In genomic region chr7:144436500-144436899, GRCh38 we compare ENCODE assay signal across 1 cellular context.
TF ChIP-seq lines count a peak whose summit lies in the region.

No MANE protein-coding gene starts in this region.

TF ChIP-seq in HepG2, 621 proteins besides CTCF, POLR2A, EP300 and RAD21 (continued from another document):
- TF ChIP-seq, protein P1, sequence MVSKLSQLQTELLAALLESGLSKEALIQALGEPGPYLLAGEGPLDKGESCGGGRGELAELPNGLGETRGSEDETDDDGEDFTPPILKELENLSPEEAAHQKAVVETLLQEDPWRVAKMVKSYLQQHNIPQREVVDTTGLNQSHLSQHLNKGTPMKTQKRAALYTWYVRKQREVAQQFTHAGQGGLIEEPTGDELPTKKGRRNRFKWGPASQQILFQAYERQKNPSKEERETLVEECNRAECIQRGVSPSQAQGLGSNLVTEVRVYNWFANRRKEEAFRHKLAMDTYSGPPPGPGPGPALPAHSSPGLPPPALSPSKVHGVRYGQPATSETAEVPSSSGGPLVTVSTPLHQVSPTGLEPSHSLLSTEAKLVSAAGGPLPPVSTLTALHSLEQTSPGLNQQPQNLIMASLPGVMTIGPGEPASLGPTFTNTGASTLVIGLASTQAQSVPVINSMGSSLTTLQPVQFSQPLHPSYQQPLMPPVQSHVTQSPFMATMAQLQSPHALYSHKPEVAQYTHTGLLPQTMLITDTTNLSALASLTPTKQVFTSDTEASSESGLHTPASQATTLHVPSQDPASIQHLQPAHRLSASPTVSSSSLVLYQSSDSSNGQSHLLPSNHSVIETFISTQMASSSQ (IDR thresholded peaks at IDR 0.05; ENCODE audit: low read depth) = peak; percentile 58; the same call in 1 of the 2 replicates
- TF ChIP-seq, protein P1 (CRISPR knock-in tag; IDR thresholded peaks at IDR 0.05; ENCODE audit: borderline replicate concordance) = no peak
- TF ChIP-seq POLR2G (IDR thresholded peaks at IDR 0.05; ENCODE audit: low read depth, low read length) (no peak), MIER3 (CRISPR knock-in tag; IDR thresholded peaks at IDR 0.05; ENCODE audit: borderline replicate concordance) (no peak), ZNF230 (CRISPR knock-in tag; IDR thresholded peaks at IDR 0.05) (no peak), MXD3 (CRISPR knock-in tag; IDR thresholded peaks at IDR 0.05) (no peak), ZFYVE20 (CRISPR knock-in tag; IDR thresholded peaks at IDR 0.05; ENCODE audit: borderline replicate concordance, low read depth) (no peak), TCF7 (IDR thresholded peaks at IDR 0.05; ENCODE audit: low read depth) (peak; percentile 54), ZNF430 (CRISPR knock-in tag; IDR thresholded peaks at IDR 0.05) (no peak), ZNF550 (CRISPR knock-in tag; IDR thresholded peaks at IDR 0.05; ENCODE audit: borderline replicate concordance) (no peak), ZSCAN22 (CRISPR knock-in tag; IDR thresholded peaks at IDR 0.05) (no peak), ZNF274 (CRISPR knock-in tag; IDR thresholded peaks at IDR 0.05) (no peak), CHD2 (IDR thresholded peaks at IDR 0.05; ENCODE audit: low read depth, low read length) (peak; percentile 65; the same call in 1 of the 2 replicates), ZFAT (CRISPR knock-in tag; conservative IDR thresholded peaks at IDR 0.05) (no peak)
- TF ChIP-seq, protein P2, sequence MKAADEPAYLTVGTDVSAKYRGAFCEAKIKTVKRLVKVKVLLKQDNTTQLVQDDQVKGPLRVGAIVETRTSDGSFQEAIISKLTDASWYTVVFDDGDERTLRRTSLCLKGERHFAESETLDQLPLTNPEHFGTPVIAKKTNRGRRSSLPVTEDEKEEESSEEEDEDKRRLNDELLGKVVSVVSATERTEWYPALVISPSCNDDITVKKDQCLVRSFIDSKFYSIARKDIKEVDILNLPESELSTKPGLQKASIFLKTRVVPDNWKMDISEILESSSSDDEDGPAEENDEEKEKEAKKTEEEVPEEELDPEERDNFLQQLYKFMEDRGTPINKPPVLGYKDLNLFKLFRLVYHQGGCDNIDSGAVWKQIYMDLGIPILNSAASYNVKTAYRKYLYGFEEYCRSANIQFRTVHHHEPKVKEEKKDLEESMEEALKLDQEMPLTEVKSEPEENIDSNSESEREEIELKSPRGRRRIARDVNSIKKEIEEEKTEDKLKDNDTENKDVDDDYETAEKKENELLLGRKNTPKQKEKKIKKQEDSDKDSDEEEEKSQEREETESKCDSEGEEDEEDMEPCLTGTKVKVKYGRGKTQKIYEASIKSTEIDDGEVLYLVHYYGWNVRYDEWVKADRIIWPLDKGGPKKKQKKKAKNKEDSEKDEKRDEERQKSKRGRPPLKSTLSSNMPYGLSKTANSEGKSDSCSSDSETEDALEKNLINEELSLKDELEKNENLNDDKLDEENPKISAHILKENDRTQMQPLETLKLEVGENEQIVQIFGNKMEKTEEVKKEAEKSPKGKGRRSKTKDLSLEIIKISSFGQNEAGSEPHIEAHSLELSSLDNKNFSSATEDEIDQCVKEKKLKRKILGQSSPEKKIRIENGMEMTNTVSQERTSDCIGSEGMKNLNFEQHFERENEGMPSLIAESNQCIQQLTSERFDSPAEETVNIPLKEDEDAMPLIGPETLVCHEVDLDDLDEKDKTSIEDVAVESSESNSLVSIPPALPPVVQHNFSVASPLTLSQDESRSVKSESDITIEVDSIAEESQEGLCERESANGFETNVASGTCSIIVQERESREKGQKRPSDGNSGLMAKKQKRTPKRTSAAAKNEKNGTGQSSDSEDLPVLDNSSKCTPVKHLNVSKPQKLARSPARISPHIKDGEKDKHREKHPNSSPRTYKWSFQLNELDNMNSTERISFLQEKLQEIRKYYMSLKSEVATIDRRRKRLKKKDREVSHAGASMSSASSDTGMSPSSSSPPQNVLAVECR (CRISPR knock-in tag; IDR thresholded peaks at IDR 0.05; ENCODE audit: borderline replicate concordance) = no peak
- TF ChIP-seq, protein P3, sequence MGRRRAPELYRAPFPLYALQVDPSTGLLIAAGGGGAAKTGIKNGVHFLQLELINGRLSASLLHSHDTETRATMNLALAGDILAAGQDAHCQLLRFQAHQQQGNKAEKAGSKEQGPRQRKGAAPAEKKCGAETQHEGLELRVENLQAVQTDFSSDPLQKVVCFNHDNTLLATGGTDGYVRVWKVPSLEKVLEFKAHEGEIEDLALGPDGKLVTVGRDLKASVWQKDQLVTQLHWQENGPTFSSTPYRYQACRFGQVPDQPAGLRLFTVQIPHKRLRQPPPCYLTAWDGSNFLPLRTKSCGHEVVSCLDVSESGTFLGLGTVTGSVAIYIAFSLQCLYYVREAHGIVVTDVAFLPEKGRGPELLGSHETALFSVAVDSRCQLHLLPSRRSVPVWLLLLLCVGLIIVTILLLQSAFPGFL (CRISPR knock-in tag; IDR thresholded peaks at IDR 0.05) = no peak
- TF ChIP-seq, protein P4, sequence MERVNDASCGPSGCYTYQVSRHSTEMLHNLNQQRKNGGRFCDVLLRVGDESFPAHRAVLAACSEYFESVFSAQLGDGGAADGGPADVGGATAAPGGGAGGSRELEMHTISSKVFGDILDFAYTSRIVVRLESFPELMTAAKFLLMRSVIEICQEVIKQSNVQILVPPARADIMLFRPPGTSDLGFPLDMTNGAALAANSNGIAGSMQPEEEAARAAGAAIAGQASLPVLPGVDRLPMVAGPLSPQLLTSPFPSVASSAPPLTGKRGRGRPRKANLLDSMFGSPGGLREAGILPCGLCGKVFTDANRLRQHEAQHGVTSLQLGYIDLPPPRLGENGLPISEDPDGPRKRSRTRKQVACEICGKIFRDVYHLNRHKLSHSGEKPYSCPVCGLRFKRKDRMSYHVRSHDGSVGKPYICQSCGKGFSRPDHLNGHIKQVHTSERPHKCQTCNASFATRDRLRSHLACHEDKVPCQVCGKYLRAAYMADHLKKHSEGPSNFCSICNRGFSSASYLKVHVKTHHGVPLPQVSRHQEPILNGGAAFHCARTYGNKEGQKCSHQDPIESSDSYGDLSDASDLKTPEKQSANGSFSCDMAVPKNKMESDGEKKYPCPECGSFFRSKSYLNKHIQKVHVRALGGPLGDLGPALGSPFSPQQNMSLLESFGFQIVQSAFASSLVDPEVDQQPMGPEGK (CRISPR knock-in tag; IDR thresholded peaks at IDR 0.05) = peak; percentile 74
